ENCODE assay signal across 8 cellular contexts in the genomic region with DNA sequence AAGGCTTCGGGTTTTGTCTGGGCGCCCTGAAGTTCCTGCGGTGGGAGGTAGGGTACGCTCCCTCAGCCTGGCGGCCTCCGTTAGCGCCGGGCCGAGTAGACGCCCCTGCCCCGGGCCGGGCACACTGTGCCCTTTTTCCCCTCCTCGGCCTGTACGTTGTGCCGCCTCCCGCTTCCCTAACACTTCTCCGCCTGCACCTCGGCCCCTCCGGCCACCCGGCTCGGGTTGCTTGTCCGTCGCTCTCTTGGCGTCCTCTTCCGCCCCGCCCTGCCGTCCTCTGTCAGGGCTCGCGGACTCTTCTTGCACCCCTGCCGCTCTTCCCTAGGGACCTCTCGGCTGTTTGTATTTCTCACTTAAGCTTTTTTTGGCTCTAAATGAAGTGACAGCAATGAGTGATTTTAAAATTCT. TPM values are rescaled to one million over a fixed set of nuclear protein-coding genes. Genes with fewer than 3 reads are reported as not detected.
A peak's percentile ranks its signal among the peaks of the same experiment; 100 is the strongest.
DNase-seq lines count a peak whose midpoint lies in the region; ATAC-seq, FAIRE-seq and TF ChIP-seq lines count a peak whose summit lies in the region.

No MANE protein-coding gene starts in this region.

- no peaks in the 10 kb centered on the region for H4K20me1 ChIP-seq in H1 (replicated peaks in 1 of 2; ENCODE audit: control insufficient read depth in 1 of 2, insufficient read depth in 2 of 2, low read length in 2 of 2)

- peaks cover 14% of the 10 kb centered on the region for H3K4me1 ChIP-seq in SJSA1 (replicated peaks)
- H3K4me1 ChIP-seq in H1 (replicated peaks in 1 of 4; ENCODE audit: control insufficient read depth in 3 of 4, insufficient read depth in 4 of 4, low read length in 3 of 4) = peaks cover 0 to 2% (median 0%) of the 10 kb centered on the region in 4 experiments; a peak in 1 of 7 replicates
- H3K4me1 ChIP-seq in mucosa of rectum (ENCODE audit: control insufficient read depth in 2 of 2, insufficient read depth in 2 of 2, low read length in 2 of 2) = peaks cover 9 to 13% of the 10 kb centered on the region in 2 donors

- H3K27ac ChIP-seq in SJSA1 (peak overlapping the region; percentile 96), H1 (ENCODE audit: low read depth, low read length) (peak overlapping the region; percentile 92), mucosa of rectum (ENCODE audit: low read depth in 2 of 2, low read length in 2 of 2) (peak overlapping the region; percentile 87 to 93)

- TF ChIP-seq RAD21 in H1 (IDR thresholded peaks at IDR 0.05 in 1 of 2, conservative IDR thresholded peaks at IDR 0.05 in 1 of 2; ENCODE audit: low read depth in 2 of 2, low read length in 2 of 2) = no peak

- peak overlapping the region; percentile 99 for H3K27ac Mint-ChIP-seq in activated CD8-positive, alpha-beta memory T cell treated with anti-CD3 and anti-CD28 coated beads, Interleukin-2, amount 10 ng/mL, durations not matched to agents 7 days and 5 days

- peaks cover 45% of the 10 kb centered on the region for H3K4me1 Mint-ChIP-seq in activated CD8-positive, alpha-beta memory T cell treated with anti-CD3 and anti-CD28 coated beads, Interleukin-2, amount 10 ng/mL, durations not matched to agents 7 days and 5 days

- H4K91ac ChIP-seq in H1 (replicated peaks; ENCODE audit: insufficient read length, low read length) = no peak overlapping the region

- no peak for TF ChIP-seq EP300 in H1 (IDR thresholded peaks at IDR 0.05; ENCODE audit: borderline replicate concordance in 1 of 2, low read depth in 2 of 2, low read length in 2 of 2)

- no peak overlapping the region for H2AK5ac ChIP-seq in H1 (ENCODE audit: low read depth, low read length)

- no peak overlapping the region for H2BK20ac ChIP-seq in H1 (ENCODE audit: low read length)

- H3K23ac ChIP-seq in H1 (ENCODE audit: insufficient read length) = no peak overlapping the region

- H3K9me3 ChIP-seq in SJSA1 (replicated peaks) (no peaks in the 10 kb centered on the region), H1 (ENCODE audit: insufficient read depth in 2 of 2, low read depth in 1 of 2, low read length in 1 of 2) (no peaks in the 10 kb centered on the region), mucosa of rectum (ENCODE audit: control insufficient read depth in 2 of 2, low read length in 2 of 2) (no peaks in the 10 kb centered on the region)

- no peak overlapping the region for H4K5ac ChIP-seq in H1 (ENCODE audit: insufficient read length, low read depth, low read length)

- ATAC-seq in activated CD8-positive, alpha-beta memory T cell treated with anti-CD3 and anti-CD28 coated beads, Interleukin-2, amount 10 ng/mL, durations not matched to agents 7 days and 5 days = peak; percentile 64
- peak; percentile 48 for ATAC-seq in GM21619 (IDR thresholded peaks at IDR 0.05; ENCODE audit: unreplicated experiment)

- WGBS in H1 (ENCODE audit: extremely low coverage in 1 of 2, insufficient coverage in 1 of 2, insufficient read length in 1 of 2, insufficient replicate concordance in 2 of 2, low coverage in 1 of 2, low lambda C conversion rate in 2 of 2, missing lambda C conversion rate in 1 of 2), 2 experiments = 2% methylated on average over 29 of the region's 31 CpGs; no CpG with 5 or more reads in 1 of the 2 experiments

- peaks cover 9% of the 10 kb centered on the region; the same call in 1 of the 2 replicates for H3K23me2 ChIP-seq in H1 (ENCODE audit: low read depth, low read length)

- H3K79me2 ChIP-seq in H1 (ENCODE audit: control insufficient read depth in 1 of 2, insufficient read depth in 2 of 2, low read length in 2 of 2) = peaks cover 0 to 16% of the 10 kb centered on the region in 2 experiments; a peak in 2 of 4 replicates

- peaks cover 15% of the 10 kb centered on the region for H3K36me3 Mint-ChIP-seq in activated CD8-positive, alpha-beta memory T cell treated with anti-CD3 and anti-CD28 coated beads, Interleukin-2, amount 10 ng/mL, durations not matched to agents 7 days and 5 days

- peak overlapping the region; percentile 91 for H2BK5ac ChIP-seq in H1 (ENCODE audit: low read depth, low read length)

- no peak overlapping the region for H2BK120ac ChIP-seq in H1 (replicated peaks; ENCODE audit: low read depth, low read length)

- H3K4me2 ChIP-seq in H1 (ENCODE audit: insufficient read depth in 1 of 2, low read depth in 2 of 2, low read length in 2 of 2) = peak overlapping the region; percentile 65 to 83

- FAIRE-seq in H1 (lab: Jason Lieb, UNC) = no peak

- H3K9me3 Mint-ChIP-seq in activated CD8-positive, alpha-beta memory T cell treated with anti-CD3 and anti-CD28 coated beads, Interleukin-2, amount 10 ng/mL, durations not matched to agents 7 days and 5 days (ENCODE audit: low read depth) = no peaks in the 10 kb centered on the region

- peak overlapping the region; percentile 96 for H2AFZ ChIP-seq in H1 (ENCODE audit: low read length)

- H3K79me1 ChIP-seq in H1 (ENCODE audit: low read depth, low read length) = no peaks in the 10 kb centered on the region

- peak in 1 of 2 experiments; percentile 75; a peak in 2 of 3 replicates for TF ChIP-seq POLR2A in H1 (IDR thresholded peaks at IDR 0.05; ENCODE audit: control extremely low read depth in 1 of 2, low read depth in 2 of 2, low read length in 2 of 2)

- peak overlapping the region; percentile 90; the same call in 1 of the 2 replicates for H4K8ac ChIP-seq in H1 (ENCODE audit: extremely low read depth, insufficient read depth, low read length)

- no peak overlapping the region for H3K14ac ChIP-seq in H1 (ENCODE audit: insufficient read length)

- no peak for DNase-seq in activated CD8-positive, alpha-beta memory T cell treated with anti-CD3 and anti-CD28 coated beads, Interleukin-2, amount 10 ng/mL, durations not matched to agents 7 days and 5 days
- no peak for DNase-seq in activated CD8-positive, alpha-beta memory T cell treated with anti-CD3 and anti-CD28 coated beads, Interleukin-2, amount 50 U/mL, for 4 hours
- DNase-seq in HUDEP-2 (lab: John Stamatoyannopoulos, UW; ENCODE audit: unreplicated experiment in 76 of 76) (peak in 56 of 76 experiments; percentile 4 to 83 (median 44)), SJSA1 (ENCODE audit: low read depth in 1 of 2, low spot score in 2 of 2) (peak in 1 of 2 experiments; percentile 77), H1 (ENCODE audit: low read depth in 1 of 2, low spot score in 2 of 2) (peak in 1 of 2 experiments; percentile 17)
- no peak for DNase-seq in activated effector memory CD4-positive, alpha-beta T cell treated with anti-CD3 and anti-CD28 coated beads, Interleukin-2, amount 50 U/mL, for 16 hours

- peak overlapping the region; percentile 65 for H3K4me3 ChIP-seq in SJSA1
- H3K4me3 ChIP-seq in H1 (ENCODE audit: extremely low read depth in 1 of 4, insufficient read depth in 2 of 4, low read depth in 3 of 4, low read length in 4 of 4) = peak overlapping the region; percentile 84 to 99 (median 92)
- peak overlapping the region; percentile 84 to 98 for H3K4me3 ChIP-seq in mucosa of rectum (ENCODE audit: low read length in 2 of 2)

- POLR2A ChIA-PET in H1 (lab: Charles Lee; ENCODE audit: partially characterized antibody) = interaction anchor here (1.2 to 1.4 kb wide), 2 partner anchors 10 to 101 kb away, joined by 5 to 6 read pairs; partner anchors contain the start of gene RAD51

- H3K27me3 Mint-ChIP-seq in activated CD8-positive, alpha-beta memory T cell treated with anti-CD3 and anti-CD28 coated beads, Interleukin-2, amount 10 ng/mL, durations not matched to agents 7 days and 5 days = no peaks in the 10 kb centered on the region

- H3K4me3 Mint-ChIP-seq in activated CD8-positive, alpha-beta memory T cell treated with anti-CD3 and anti-CD28 coated beads, Interleukin-2, amount 10 ng/mL, durations not matched to agents 7 days and 5 days = peak overlapping the region; percentile 93

- CTCF ChIA-PET in activated CD8-positive, alpha-beta memory T cell treated with anti-CD3 and anti-CD28 coated beads, Interleukin-2, amount 10 ng/mL, durations not matched to agents 7 days and 5 days (lab: Charles Lee) = interaction anchor here (1.1 to 1.2 kb wide), 2 partner anchors 26 to 29 kb away, joined by 4 read pairs; partner anchors contain the start of genes CCDC32 and RPUSD2
- CTCF ChIA-PET in H1 (lab: Charles Lee; ENCODE audit: partially characterized antibody) = interaction anchor here (1.2 kb wide), 1 partner anchor 9 kb away, joined by 4 read pairs; no protein-coding TSS in a partner anchor

- H3K27me3 ChIP-seq in SJSA1 (replicated peaks) = no peaks in the 10 kb centered on the region
- H3K27me3 ChIP-seq in H1 (replicated peaks in 1 of 4; ENCODE audit: control insufficient read depth in 3 of 4, extremely low read depth in 1 of 4, insufficient read depth in 3 of 4, low read length in 3 of 4) = no peaks in the 10 kb centered on the region
- H3K27me3 ChIP-seq in mucosa of rectum (ENCODE audit: control insufficient read depth in 2 of 2, insufficient read depth in 2 of 2, low read length in 2 of 2) = no peaks in the 10 kb centered on the region

- 0 out of 4 replicates have a peak, but pooled peaks of 1 of the 3 experiments have one; percentile 5 for TF ChIP-seq CTCF in H1 (IDR thresholded peaks at IDR 0.05; ENCODE audit: control extremely low read depth in 1 of 3, insufficient read depth in 1 of 3, low read depth in 1 of 3, low read length in 3 of 3)

- peak overlapping the region; percentile 87 for H3K18ac ChIP-seq in H1 (ENCODE audit: extremely low read depth, low read length)

- peaks cover 13% of the 10 kb centered on the region for H3K36me3 ChIP-seq in SJSA1
- H3K36me3 ChIP-seq in H1 (ENCODE audit: control insufficient read depth in 2 of 4, insufficient read depth in 4 of 4, low read length in 3 of 4) = no peaks in the 10 kb centered on the region
- no peaks in the 10 kb centered on the region for H3K36me3 ChIP-seq in mucosa of rectum (ENCODE audit: control insufficient read depth in 2 of 2, insufficient read depth in 2 of 2, low read length in 2 of 2)

- H2BK15ac ChIP-seq in H1 (ENCODE audit: low read length) = no peak overlapping the region

- H3K56ac ChIP-seq in H1 (replicated peaks; ENCODE audit: insufficient read length, low read depth, low read length) = peak overlapping the region; percentile 55

- no peak overlapping the region for H3K4ac ChIP-seq in H1 (replicated peaks; ENCODE audit: insufficient read length, low read depth, low read length)

- no peak overlapping the region for H2BK12ac ChIP-seq in H1 (ENCODE audit: low read depth, low read length)

- H3K9ac ChIP-seq in H1 (replicated peaks in 1 of 4; ENCODE audit: extremely low read depth in 1 of 4, low read depth in 3 of 4, low read length in 3 of 4) = peak overlapping the region; percentile 57 to 92 (median 88)
- peak overlapping the region; percentile 93 to 98 for H3K9ac ChIP-seq in mucosa of rectum (ENCODE audit: low read depth in 1 of 2, low read length in 2 of 2)

RNA-seq across cellular contexts. Expression of gene KNL1, which starts 0.4 kb away (rescaled TPM):
- 10 to 100 TPM; 52.1 to 75.0 TPM for total RNA-seq in activated CD8-positive, alpha-beta memory T cell treated with anti-CD3 and anti-CD28 coated beads, Interleukin-2, amount 10 ng/mL, durations not matched to agents 7 days and 5 days
- total RNA-seq in SJSA1 (2014; rRNA removed; shearing (Covaris generic)) = 83.2 and 88.4 TPM in 2 replicates
- 22.3 and 22.5 TPM in 2 replicates for total RNA-seq in H1 (2021; fragmentation: NEBNext Ultra II Directional; extraction: Animal tissue kit (Norgen Biotek cat#: 25700))
- 2.7 and 4.4 TPM in 2 replicates for polyA plus RNA-seq in H1 (2011; rRNA removed)
- 5.3 TPM for polyA plus RNA-seq in H1 (2011; cell fraction: cytosol; rRNA removed)
- 2.5 TPM for polyA plus RNA-seq in H1 (2011; cell fraction: nucleus; rRNA removed)
- 4.3 to 8.7 TPM (median 5.6 TPM) in 4 replicates for polyA plus RNA-seq in H1 (2012, experiment 1 of 2)
- polyA plus RNA-seq in H1 (2012, experiment 2 of 2) = 1.1 TPM
- 11.3 TPM for polyA plus RNA-seq in H1 (2013, experiment 1 of 2)
- 9.8 TPM for polyA plus RNA-seq in H1 (2013, experiment 2 of 2)
- 12.1 and 20.2 TPM in 2 replicates for polyA minus RNA-seq in H1 (2011; rRNA and poly(A)+ RNA removed)
- polyA minus RNA-seq in H1 (2011; cell fraction: cytosol; rRNA and poly(A)+ RNA removed) = 10.6 TPM
- polyA minus RNA-seq in H1 (2011; cell fraction: nucleus; rRNA and poly(A)+ RNA removed) = 22.0 TPM

RNA-seq across cellular contexts. Expression of gene RPUSD2, which starts 25.3 kb away (rescaled TPM):
- 10 to 100 TPM; 17.6 to 17.7 TPM for total RNA-seq in activated CD8-positive, alpha-beta memory T cell treated with anti-CD3 and anti-CD28 coated beads, Interleukin-2, amount 10 ng/mL, durations not matched to agents 7 days and 5 days
- total RNA-seq in SJSA1 (2014; rRNA removed; shearing (Covaris generic)) = 16.4 and 25.9 TPM in 2 replicates
- total RNA-seq in H1 (2021; fragmentation: NEBNext Ultra II Directional; extraction: Animal tissue kit (Norgen Biotek cat#: 25700)) = 25.1 and 28.5 TPM in 2 replicates
- 14.5 and 19.9 TPM in 2 replicates for polyA plus RNA-seq in H1 (2011; rRNA removed)
- 21.3 TPM for polyA plus RNA-seq in H1 (2011; cell fraction: cytosol; rRNA removed)
- polyA plus RNA-seq in H1 (2011; cell fraction: nucleus; rRNA removed) = 19.8 TPM
- polyA plus RNA-seq in H1 (2012, experiment 1 of 2) = 13.9 to 24.2 TPM (median 21.4 TPM) in 4 replicates
- 15.9 TPM for polyA plus RNA-seq in H1 (2012, experiment 2 of 2)
- 13.7 TPM for polyA plus RNA-seq in H1 (2013, experiment 1 of 2)
- 13.3 TPM for polyA plus RNA-seq in H1 (2013, experiment 2 of 2)
- 27.3 and 29.3 TPM in 2 replicates for polyA minus RNA-seq in H1 (2011; rRNA and poly(A)+ RNA removed)
- 13.7 TPM for polyA minus RNA-seq in H1 (2011; cell fraction: cytosol; rRNA and poly(A)+ RNA removed)
- 8.3 TPM for polyA minus RNA-seq in H1 (2011; cell fraction: nucleus; rRNA and poly(A)+ RNA removed)

RNA-seq across cellular contexts. Expression of gene CCDC32, which starts 29.6 kb away (rescaled TPM):
- 10 to 100 TPM; 24.4 to 27.8 TPM for total RNA-seq in activated CD8-positive, alpha-beta memory T cell treated with anti-CD3 and anti-CD28 coated beads, Interleukin-2, amount 10 ng/mL, durations not matched to agents 7 days and 5 days
- total RNA-seq in SJSA1 (2014; rRNA removed; shearing (Covaris generic)) = 20.2 and 24.4 TPM in 2 replicates
- 10.2 and 12.1 TPM in 2 replicates for total RNA-seq in H1 (2021; fragmentation: NEBNext Ultra II Directional; extraction: Animal tissue kit (Norgen Biotek cat#: 25700))
- 2.9 and 8.9 TPM in 2 replicates for polyA plus RNA-seq in H1 (2011; rRNA removed)
- 6.4 TPM for polyA plus RNA-seq in H1 (2011; cell fraction: cytosol; rRNA removed)
- polyA plus RNA-seq in H1 (2011; cell fraction: nucleus; rRNA removed) = 3.2 TPM
- polyA plus RNA-seq in H1 (2012, experiment 1 of 2) = 7.0 to 17.9 TPM (median 11.7 TPM) in 4 replicates
- polyA plus RNA-seq in H1 (2012, experiment 2 of 2) = 9.9 TPM
- polyA plus RNA-seq in H1 (2013, experiment 1 of 2) = 7.2 TPM
- polyA plus RNA-seq in H1 (2013, experiment 2 of 2) = 7.2 TPM
- polyA minus RNA-seq in H1 (2011; rRNA and poly(A)+ RNA removed) = 14.3 and 25.0 TPM in 2 replicates
- 1.2 TPM for polyA minus RNA-seq in H1 (2011; cell fraction: cytosol; rRNA and poly(A)+ RNA removed)
- polyA minus RNA-seq in H1 (2011; cell fraction: nucleus; rRNA and poly(A)+ RNA removed) = 26.8 TPM

Comparison
In these comparisons a context has a peak if more than half of its experiments do, and no peak if none do; other contexts are left out.
1. DNase-seq: peak in HUDEP-2 (56 of 76); none in activated CD8-positive, alpha-beta memory T cell treated with anti-CD3 and anti-CD28 coated beads, Interleukin-2, amount 10 ng/mL, durations not matched to agents 7 days and 5 days (single experiment), activated CD8-positive, alpha-beta memory T cell treated with anti-CD3 and anti-CD28 coated beads, Interleukin-2, amount 50 U/mL, for 4 hours (single experiment) and activated effector memory CD4-positive, alpha-beta T cell treated with anti-CD3 and anti-CD28 coated beads, Interleukin-2, amount 50 U/mL, for 16 hours (single experiment).
2. Peak in every context shown above with its lines, with median percentiles within 50 percentile points of each other: H3K27ac ChIP-seq and H3K4me3 ChIP-seq.